27 cellular contexts compared by ENCODE assay signal in genomic region chr7:26944959-26945358, GRCh38.
"Had no signal": no experiment of that assay in that cellular context is flagged by ENCODE, and none has a peak within 500 bp of the region (broad histone marks: within the 10 kb centered on the region; RNA-seq: fewer than 3 reads in every experiment).

No MANE protein-coding gene starts in this region.

- FAIRE-seq: endometrium, frontal cortex, keratinocyte, pancreas, small intestine, urothelium cell line had no signal

- H3K27me3 ChIP-seq: esophagus squamous epithelium, neutrophil, pancreas, right lobe of liver, tibial nerve, upper lobe of left lung had no signal

- H3K36me3 ChIP-seq: esophagus squamous epithelium, lower lobe of right lung, neutrophil, pancreas, right lobe of liver, thoracic aorta, tibial nerve, upper lobe of left lung had no signal

- H3K4me1 ChIP-seq: lower lobe of right lung, pancreas, right lobe of liver, tibial nerve, upper lobe of left lung had no signal

- H3K4me3 ChIP-seq: esophagus squamous epithelium, lower lobe of right lung, mucosa of descending colon, pancreas, right lobe of liver, thoracic aorta, tibial nerve, upper lobe of left lung had no signal

- H3K4me3 Mint-ChIP-seq: effector memory CD8-positive, alpha-beta T cell; naive B cell; natural killer cell treated with Interleukin-12 subunit alpha and Interleukin-12 subunit beta and Interleukin-15 and Interleukin-18, amount 100 ng/mL, for 72 hours; neural crest cell; stimulated activated naive B cell treated with anti-CD40 and anti-IgM and Interleukin-4, amounts not matched to agents 10 μg/mL and 1 μg/mL and 100 μg/mL, for 72 hours; stimulated activated naive CD8-positive, alpha-beta T cell treated with anti-CD3 and anti-CD28 coated beads, Interleukin-15, Interleukin-2, amounts not matched to agents 100 ng/mL and 50 ng/mL, for 24 hours had no signal

- H3K4me1 Mint-ChIP-seq: stimulated activated naive B cell treated with anti-CD40 and anti-IgM and Interleukin-4, amounts not matched to agents 10 μg/mL and 1 μg/mL and 100 μg/mL, for 72 hours had no signal

- H3K27ac Mint-ChIP-seq: effector memory CD8-positive, alpha-beta T cell; naive B cell; natural killer cell treated with Interleukin-12 subunit alpha and Interleukin-12 subunit beta and Interleukin-15 and Interleukin-18, amount 100 ng/mL, for 72 hours; stimulated activated naive B cell treated with anti-CD40 and anti-IgM and Interleukin-4, amounts not matched to agents 10 μg/mL and 1 μg/mL and 100 μg/mL, for 72 hours; stimulated activated naive CD8-positive, alpha-beta T cell treated with anti-CD3 and anti-CD28 coated beads, Interleukin-15, Interleukin-2, amounts not matched to agents 100 ng/mL and 50 ng/mL, for 24 hours had no signal

- H3K36me3 Mint-ChIP-seq: naive B cell; natural killer cell treated with Interleukin-12 subunit alpha and Interleukin-12 subunit beta and Interleukin-15 and Interleukin-18, amount 100 ng/mL, for 72 hours; stimulated activated naive B cell treated with anti-CD40 and anti-IgM and Interleukin-4, amounts not matched to agents 10 μg/mL and 1 μg/mL and 100 μg/mL, for 72 hours had no signal

- ATAC-seq: effector memory CD8-positive, alpha-beta T cell; left ventricle myocardium superior; lower lobe of right lung; mucosa of descending colon; natural killer cell treated with Interleukin-12 subunit alpha and Interleukin-12 subunit beta and Interleukin-15 and Interleukin-18, amount 100 ng/mL, for 72 hours; pancreas; right lobe of liver; stimulated activated naive B cell treated with anti-CD40 and anti-IgM and Interleukin-4, amounts not matched to agents 10 μg/mL and 1 μg/mL and 100 μg/mL, for 72 hours had no signal

- H3K9me3 ChIP-seq: esophagus squamous epithelium, lower lobe of right lung, mucosa of descending colon, neutrophil, pancreas, right lobe of liver, thoracic aorta, tibial nerve, upper lobe of left lung had no signal

- DNase-seq: cortex of kidney; effector memory CD8-positive, alpha-beta T cell; erythroblast; esophagus squamous epithelium; hypothalamus; left ventricle myocardium superior; lower lobe of right lung; mucosa of descending colon; naive B cell; pancreas; retina; right lobe of liver; small intestine; stimulated activated CD4-positive, alpha-beta T cell treated with anti-CD3 and anti-CD28 coated beads, Interleukin-15, amount 100 ng/mL, for 24 hours; stimulated activated CD4-positive, alpha-beta T cell treated with anti-CD3 and anti-CD28 coated beads, Interleukin-2, amount 100 ng/mL, for 48 hours; stimulated activated naive B cell treated with anti-CD40 and anti-IgM and Interleukin-4, amounts not matched to agents 10 μg/mL and 1 μg/mL and 100 μg/mL, for 72 hours; upper lobe of left lung had no signal

- H3K27ac ChIP-seq: esophagus squamous epithelium, lower lobe of right lung, neutrophil, pancreas, right lobe of liver, thoracic aorta, tibial nerve, upper lobe of left lung had no signal

- H3K9me3 Mint-ChIP-seq: effector memory CD8-positive, alpha-beta T cell; naive B cell; natural killer cell treated with Interleukin-12 subunit alpha and Interleukin-12 subunit beta and Interleukin-15 and Interleukin-18, amount 100 ng/mL, for 72 hours; neural crest cell; stimulated activated naive B cell treated with anti-CD40 and anti-IgM and Interleukin-4, amounts not matched to agents 10 μg/mL and 1 μg/mL and 100 μg/mL, for 72 hours; stimulated activated naive CD8-positive, alpha-beta T cell treated with anti-CD3 and anti-CD28 coated beads, Interleukin-15, Interleukin-2, amounts not matched to agents 100 ng/mL and 50 ng/mL, for 24 hours had no signal
